Comparison of ENCODE assay signal across 1 cellular context in genomic region chr2:55118643-55119065, GRCh38.
TF ChIP-seq lines count a peak whose summit lies in the region.

No MANE protein-coding gene starts in this region.

TF ChIP-seq in K562, 482 proteins besides CTCF, POLR2A, EP300 and RAD21 (continued from another document and continues in another):
- no peak for TF ChIP-seq HNRNPH1 (optimal IDR thresholded peaks at IDR 0.05; ENCODE audit: low read depth, low read length)
- TF ChIP-seq ATF4 (CRISPR knock-in tag; IDR thresholded peaks at IDR 0.05), result no peak
- no peak for TF ChIP-seq CC2D1A (IDR thresholded peaks at IDR 0.05)
- TF ChIP-seq CHCHD3 (CRISPR knock-in tag; IDR thresholded peaks at IDR 0.05), result no peak
- TF ChIP-seq ARID3A (IDR thresholded peaks at IDR 0.05; ENCODE audit: borderline replicate concordance, low read depth, low read length), result no peak
- no peak for TF ChIP-seq CTCFL (IDR thresholded peaks at IDR 0.05; ENCODE audit: borderline replicate concordance, insufficient read depth, low read depth, low read length, poor library complexity, severe bottlenecking)
- TF ChIP-seq XRCC4 (IDR thresholded peaks at IDR 0.05; ENCODE audit: extremely low read depth, insufficient read depth, insufficient read length), result no peak
- no peak for TF ChIP-seq THAP12 (CRISPR knock-in tag; IDR thresholded peaks at IDR 0.05)
- TF ChIP-seq SIX5 (IDR thresholded peaks at IDR 0.05; ENCODE audit: borderline replicate concordance in 1 of 2, insufficient read depth in 1 of 2, low read depth in 1 of 2, low read length in 2 of 2), result no peak
- TF ChIP-seq RBM25 (IDR thresholded peaks at IDR 0.05; ENCODE audit: low read depth, low read length, severe bottlenecking), result no peak
- TF ChIP-seq SMARCC2 (IDR thresholded peaks at IDR 0.05; ENCODE audit: low read depth), result 0 out of 2 replicates have a peak, but pooled peaks have one; percentile 13
- peak; percentile 51; the same call in 1 of the 2 replicates for TF ChIP-seq PKNOX1 (IDR thresholded peaks at IDR 0.05)
- TF ChIP-seq HMGN3 (IDR thresholded peaks at IDR 0.05; ENCODE audit: borderline replicate concordance, extremely low read depth, insufficient read length, low read depth, low read length), result peak; percentile 18
- TF ChIP-seq SOX6 (IDR thresholded peaks at IDR 0.05), result peak; percentile 83
- TF ChIP-seq IRF9 (tag; IDR thresholded peaks at IDR 0.05), result peak; percentile 33; the same call in 1 of the 2 replicates
- peak; percentile 78; the same call in 1 of the 2 replicates for TF ChIP-seq DPF2 (IDR thresholded peaks at IDR 0.05)
- no peak for TF ChIP-seq HCFC1 (IDR thresholded peaks at IDR 0.05; ENCODE audit: low read depth, low read length)
- peak in 1 of 2 experiments; percentile 63; a peak in 1 of 4 replicates for TF ChIP-seq RCOR1 (IDR thresholded peaks at IDR 0.05; ENCODE audit: borderline replicate concordance in 1 of 2, low read depth in 2 of 2, low read length in 2 of 2)
- TF ChIP-seq HOXB6 (CRISPR knock-in tag; IDR thresholded peaks at IDR 0.05; ENCODE audit: borderline replicate concordance), result no peak
- no peak for TF ChIP-seq NCOA1 (IDR thresholded peaks at IDR 0.05; ENCODE audit: low read depth)
- TF ChIP-seq POLR2B (IDR thresholded peaks at IDR 0.05; ENCODE audit: low read depth, partially characterized antibody), result no peak
- TF ChIP-seq ZNF282 (CRISPR knock-in tag; IDR thresholded peaks at IDR 0.05), result no peak
- 0 out of 2 replicates have a peak, but pooled peaks have one; percentile 32 for TF ChIP-seq TCFL5 (CRISPR knock-in tag; conservative IDR thresholded peaks at IDR 0.05)
- no peak for TF ChIP-seq CAMTA2 (CRISPR knock-in tag; conservative IDR thresholded peaks at IDR 0.05)
- TF ChIP-seq ZNF407 (IDR thresholded peaks at IDR 0.05; ENCODE audit: low read depth), result no peak
- no peak for TF ChIP-seq PHB2 (IDR thresholded peaks at IDR 0.05; ENCODE audit: low read depth)
- no peak for TF ChIP-seq THAP7 (CRISPR knock-in tag; IDR thresholded peaks at IDR 0.05)
- peak; percentile 55; the same call in 1 of the 2 replicates for TF ChIP-seq ZNF592 (IDR thresholded peaks at IDR 0.05)
- TF ChIP-seq ZNF780A (CRISPR knock-in tag; IDR thresholded peaks at IDR 0.05), result no peak
- peak; percentile 57 for TF ChIP-seq CCNT2 (IDR thresholded peaks at IDR 0.05; ENCODE audit: borderline replicate concordance, extremely low read depth, insufficient read length, low read depth, low read length)
- TF ChIP-seq NR4A1 (CRISPR knock-in tag; IDR thresholded peaks at IDR 0.05), result no peak
- TF ChIP-seq NR4A1 (tag; IDR thresholded peaks at IDR 0.05), result 0 out of 2 replicates have a peak, but pooled peaks have one; percentile 6
- peak; percentile 57 for TF ChIP-seq CXXC5 (CRISPR knock-in tag; IDR thresholded peaks at IDR 0.05)
- TF ChIP-seq XRCC3 (IDR thresholded peaks at IDR 0.05), result no peak
- peak; percentile 79 for TF ChIP-seq MTA1 (IDR thresholded peaks at IDR 0.05; ENCODE audit: borderline replicate concordance)
- TF ChIP-seq ATF1 (CRISPR knock-in tag; IDR thresholded peaks at IDR 0.05), result no peak
- TF ChIP-seq ATF1 (tag; IDR thresholded peaks at IDR 0.05), result no peak; the same call in 1 of the 2 replicates
